Comparison of ENCODE assay signal across 1 cellular context in the genomic region with DNA sequence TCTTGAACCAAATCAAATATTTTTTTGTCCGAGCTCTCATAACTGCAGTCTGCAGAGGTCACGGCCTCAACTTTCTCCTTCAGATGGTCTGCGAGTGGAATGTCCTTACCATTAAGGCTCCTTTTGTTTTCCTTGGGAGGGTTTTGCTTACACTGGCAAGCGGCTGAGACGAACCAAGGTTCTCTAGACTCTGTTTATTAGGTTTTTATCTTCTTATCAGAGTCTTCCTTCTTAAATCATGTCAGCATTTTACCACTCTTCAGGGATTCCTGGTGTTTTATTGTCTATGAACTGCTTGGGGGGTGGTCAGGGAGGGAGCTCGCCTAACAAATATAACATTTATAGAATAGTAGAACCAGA.
TF ChIP-seq lines count a peak whose summit lies in the region.

No MANE protein-coding gene starts in this region.

TF ChIP-seq in HEK293, 187 proteins besides CTCF, POLR2A, EP300 and RAD21 (continued from another document):
- TF ChIP-seq, protein P1, sequence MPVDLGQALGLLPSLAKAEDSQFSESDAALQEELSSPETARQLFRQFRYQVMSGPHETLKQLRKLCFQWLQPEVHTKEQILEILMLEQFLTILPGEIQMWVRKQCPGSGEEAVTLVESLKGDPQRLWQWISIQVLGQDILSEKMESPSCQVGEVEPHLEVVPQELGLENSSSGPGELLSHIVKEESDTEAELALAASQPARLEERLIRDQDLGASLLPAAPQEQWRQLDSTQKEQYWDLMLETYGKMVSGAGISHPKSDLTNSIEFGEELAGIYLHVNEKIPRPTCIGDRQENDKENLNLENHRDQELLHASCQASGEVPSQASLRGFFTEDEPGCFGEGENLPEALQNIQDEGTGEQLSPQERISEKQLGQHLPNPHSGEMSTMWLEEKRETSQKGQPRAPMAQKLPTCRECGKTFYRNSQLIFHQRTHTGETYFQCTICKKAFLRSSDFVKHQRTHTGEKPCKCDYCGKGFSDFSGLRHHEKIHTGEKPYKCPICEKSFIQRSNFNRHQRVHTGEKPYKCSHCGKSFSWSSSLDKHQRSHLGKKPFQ (tag by site-specific recombination; IDR thresholded peaks at IDR 0.05): peak; percentile 80
- TF ChIP-seq ZNF544 (tag by site-specific recombination; IDR thresholded peaks at IDR 0.05) (no peak), ZNF354C (tag by site-specific recombination; IDR thresholded peaks at IDR 0.05; ENCODE audit: borderline replicate concordance, low read depth) (no peak), ZBTB21 (tag by site-specific recombination; IDR thresholded peaks at IDR 0.05) (no peak), ZNF677 (tag by site-specific recombination; IDR thresholded peaks at IDR 0.05) (no peak), ZEB2 (tag by site-specific recombination; IDR thresholded peaks at IDR 0.05) (peak; percentile 77), ZNF324 (tag by site-specific recombination; IDR thresholded peaks at IDR 0.05) (peak; percentile 40; the same call in 1 of the 2 replicates), ZNF423 (tag by site-specific recombination; IDR thresholded peaks at IDR 0.05) (peak; percentile 91), ZNF510 (tag by site-specific recombination; IDR thresholded peaks at IDR 0.05; ENCODE audit: insufficient replicate concordance) (peak; percentile 6), ZNF571 (tag by site-specific recombination; IDR thresholded peaks at IDR 0.05) (no peak), ZNF366 (tag by site-specific recombination; conservative IDR thresholded peaks at IDR 0.05) (no peak), ZNF670 (tag by site-specific recombination; IDR thresholded peaks at IDR 0.05; ENCODE audit: low read depth) (no peak), KLF8 (tag by site-specific recombination; IDR thresholded peaks at IDR 0.05) (peak; percentile 89), ZNF140 (tag by site-specific recombination; IDR thresholded peaks at IDR 0.05) (no peak; the same call in 1 of the 2 replicates), KLF1 (tag by site-specific recombination; IDR thresholded peaks at IDR 0.05) (peak; percentile 55; the same call in 1 of the 2 replicates), ZNF621 (tag by site-specific recombination; IDR thresholded peaks at IDR 0.05) (no peak), HOXC10 (CRISPR knock-in tag; IDR thresholded peaks at IDR 0.05) (no peak), ZNF76 (tag by site-specific recombination; IDR thresholded peaks at IDR 0.05; ENCODE audit: borderline replicate concordance, low read depth) (no peak)
- TF ChIP-seq, protein P2, sequence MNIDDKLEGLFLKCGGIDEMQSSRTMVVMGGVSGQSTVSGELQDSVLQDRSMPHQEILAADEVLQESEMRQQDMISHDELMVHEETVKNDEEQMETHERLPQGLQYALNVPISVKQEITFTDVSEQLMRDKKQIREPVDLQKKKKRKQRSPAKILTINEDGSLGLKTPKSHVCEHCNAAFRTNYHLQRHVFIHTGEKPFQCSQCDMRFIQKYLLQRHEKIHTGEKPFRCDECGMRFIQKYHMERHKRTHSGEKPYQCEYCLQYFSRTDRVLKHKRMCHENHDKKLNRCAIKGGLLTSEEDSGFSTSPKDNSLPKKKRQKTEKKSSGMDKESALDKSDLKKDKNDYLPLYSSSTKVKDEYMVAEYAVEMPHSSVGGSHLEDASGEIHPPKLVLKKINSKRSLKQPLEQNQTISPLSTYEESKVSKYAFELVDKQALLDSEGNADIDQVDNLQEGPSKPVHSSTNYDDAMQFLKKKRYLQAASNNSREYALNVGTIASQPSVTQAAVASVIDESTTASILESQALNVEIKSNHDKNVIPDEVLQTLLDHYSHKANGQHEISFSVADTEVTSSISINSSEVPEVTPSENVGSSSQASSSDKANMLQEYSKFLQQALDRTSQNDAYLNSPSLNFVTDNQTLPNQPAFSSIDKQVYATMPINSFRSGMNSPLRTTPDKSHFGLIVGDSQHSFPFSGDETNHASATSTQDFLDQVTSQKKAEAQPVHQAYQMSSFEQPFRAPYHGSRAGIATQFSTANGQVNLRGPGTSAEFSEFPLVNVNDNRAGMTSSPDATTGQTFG (tag by site-specific recombination; IDR thresholded peaks at IDR 0.05; ENCODE audit: borderline replicate concordance): no peak
- TF ChIP-seq, protein P3, sequence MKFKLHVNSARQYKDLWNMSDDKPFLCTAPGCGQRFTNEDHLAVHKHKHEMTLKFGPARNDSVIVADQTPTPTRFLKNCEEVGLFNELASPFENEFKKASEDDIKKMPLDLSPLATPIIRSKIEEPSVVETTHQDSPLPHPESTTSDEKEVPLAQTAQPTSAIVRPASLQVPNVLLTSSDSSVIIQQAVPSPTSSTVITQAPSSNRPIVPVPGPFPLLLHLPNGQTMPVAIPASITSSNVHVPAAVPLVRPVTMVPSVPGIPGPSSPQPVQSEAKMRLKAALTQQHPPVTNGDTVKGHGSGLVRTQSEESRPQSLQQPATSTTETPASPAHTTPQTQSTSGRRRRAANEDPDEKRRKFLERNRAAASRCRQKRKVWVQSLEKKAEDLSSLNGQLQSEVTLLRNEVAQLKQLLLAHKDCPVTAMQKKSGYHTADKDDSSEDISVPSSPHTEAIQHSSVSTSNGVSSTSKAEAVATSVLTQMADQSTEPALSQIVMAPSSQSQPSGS (tag by site-specific recombination; IDR thresholded peaks at IDR 0.05; ENCODE audit: low read depth): peak; percentile 43; the same call in 1 of the 2 replicates
- TF ChIP-seq, protein P4, sequence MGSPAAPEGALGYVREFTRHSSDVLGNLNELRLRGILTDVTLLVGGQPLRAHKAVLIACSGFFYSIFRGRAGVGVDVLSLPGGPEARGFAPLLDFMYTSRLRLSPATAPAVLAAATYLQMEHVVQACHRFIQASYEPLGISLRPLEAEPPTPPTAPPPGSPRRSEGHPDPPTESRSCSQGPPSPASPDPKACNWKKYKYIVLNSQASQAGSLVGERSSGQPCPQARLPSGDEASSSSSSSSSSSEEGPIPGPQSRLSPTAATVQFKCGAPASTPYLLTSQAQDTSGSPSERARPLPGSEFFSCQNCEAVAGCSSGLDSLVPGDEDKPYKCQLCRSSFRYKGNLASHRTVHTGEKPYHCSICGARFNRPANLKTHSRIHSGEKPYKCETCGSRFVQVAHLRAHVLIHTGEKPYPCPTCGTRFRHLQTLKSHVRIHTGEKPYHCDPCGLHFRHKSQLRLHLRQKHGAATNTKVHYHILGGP (tag by site-specific recombination; IDR thresholded peaks at IDR 0.05): peak; percentile 99
- TF ChIP-seq, protein P5, sequence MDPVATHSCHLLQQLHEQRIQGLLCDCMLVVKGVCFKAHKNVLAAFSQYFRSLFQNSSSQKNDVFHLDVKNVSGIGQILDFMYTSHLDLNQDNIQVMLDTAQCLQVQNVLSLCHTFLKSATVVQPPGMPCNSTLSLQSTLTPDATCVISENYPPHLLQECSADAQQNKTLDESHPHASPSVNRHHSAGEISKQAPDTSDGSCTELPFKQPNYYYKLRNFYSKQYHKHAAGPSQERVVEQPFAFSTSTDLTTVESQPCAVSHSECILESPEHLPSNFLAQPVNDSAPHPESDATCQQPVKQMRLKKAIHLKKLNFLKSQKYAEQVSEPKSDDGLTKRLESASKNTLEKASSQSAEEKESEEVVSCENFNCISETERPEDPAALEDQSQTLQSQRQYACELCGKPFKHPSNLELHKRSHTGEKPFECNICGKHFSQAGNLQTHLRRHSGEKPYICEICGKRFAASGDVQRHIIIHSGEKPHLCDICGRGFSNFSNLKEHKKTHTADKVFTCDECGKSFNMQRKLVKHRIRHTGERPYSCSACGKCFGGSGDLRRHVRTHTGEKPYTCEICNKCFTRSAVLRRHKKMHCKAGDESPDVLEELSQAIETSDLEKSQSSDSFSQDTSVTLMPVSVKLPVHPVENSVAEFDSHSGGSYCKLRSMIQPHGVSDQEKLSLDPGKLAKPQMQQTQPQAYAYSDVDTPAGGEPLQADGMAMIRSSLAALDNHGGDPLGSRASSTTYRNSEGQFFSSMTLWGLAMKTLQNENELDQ (tag by site-specific recombination; IDR thresholded peaks at IDR 0.05; ENCODE audit: low read depth): 0 out of 2 replicates have a peak, but pooled peaks have one; percentile 70
